ENCODE assay signal across 8 cellular contexts in genomic region chr1:147669475-147670318, GRCh38. TPM values are rescaled to one million over a fixed set of nuclear protein-coding genes. Genes with fewer than 3 reads are reported as not detected.
DNase-seq lines count a peak whose midpoint lies in the region; ATAC-seq and TF ChIP-seq lines count a peak whose summit lies in the region.

No MANE protein-coding gene starts in this region.

- intact Hi-C loops in thyroid gland (cut with DNase I): no loop called here

- peak overlapping the region; percentile 95 for H3K9ac ChIP-seq in NT2/D1 (ENCODE audit: insufficient read length, low read depth)

- TF ChIP-seq CTCF in BE2C (IDR thresholded peaks at IDR 0.05; ENCODE audit: low read depth, low read length) (no peak), fibroblast of the aortic adventitia (IDR thresholded peaks at IDR 0.05; ENCODE audit: insufficient read depth, low read length) (no peak), nephron progenitor cell (IDR thresholded peaks at IDR 0.05) (no peak), thyroid gland (IDR thresholded peaks at IDR 0.05) (peak in 1 of 6 experiments; percentile 9)

- H3K9me3 ChIP-seq in BE2C (no peaks in the 10 kb centered on the region), NT2/D1 (ENCODE audit: insufficient read depth, low read length) (no peaks in the 10 kb centered on the region), thyroid gland (no peaks in the 10 kb centered on the region)

- DNase-seq in BE2C (peak; percentile 32), NT2/D1 (ENCODE audit: low read depth, low spot score) (peak; percentile 58), fibroblast of the aortic adventitia (ENCODE audit: low read depth) (peak; percentile 14), nephron progenitor cell (peak; percentile 64), thyroid gland (peak; percentile 66 to 67)
- DNase-seq in activated T-helper 1 cell treated with anti-CD3 and anti-CD28 coated beads, Interleukin-2, amount 50 U/mL, for 16 hours (ENCODE audit: low read depth in 1 of 2, low spot score in 1 of 2): peak; percentile 5 to 15

- peaks cover 17% of the 10 kb centered on the region for H3K36me3 Mint-ChIP-seq in nephron progenitor cell (ENCODE audit: low read depth)

- WGBS in thyroid gland, 2 donors: 1 to 3% methylated on average over 12 to 41 of the region's 53 CpGs

- H3K4me3 ChIP-seq in BE2C (ENCODE audit: low read depth, low read length): peak overlapping the region; percentile 90
- peak overlapping the region; percentile 88 for H3K4me3 ChIP-seq in NT2/D1 (ENCODE audit: insufficient read length, low read depth)
- peak overlapping the region; percentile 77 for H3K4me3 ChIP-seq in fibroblast of the aortic adventitia (ENCODE audit: low read depth, low read length)
- H3K4me3 ChIP-seq in thyroid gland (replicated peaks in 1 of 3): peak overlapping the region; percentile 76 to 93 (median 88)

- peaks cover 41% of the 10 kb centered on the region for H3K4me1 Mint-ChIP-seq in nephron progenitor cell

- H3K27ac ChIP-seq in thyroid gland: peak overlapping the region; percentile 80 to 94 (median 92)

- peak overlapping the region; percentile 58 for H3K27ac Mint-ChIP-seq in nephron progenitor cell

- H3K36me3 ChIP-seq in BE2C (no peaks in the 10 kb centered on the region), NT2/D1 (ENCODE audit: insufficient read depth, insufficient read length, low read length) (no peaks in the 10 kb centered on the region), thyroid gland (no peaks in the 10 kb centered on the region)

- H3K27me3 ChIP-seq in BE2C: no peaks in the 10 kb centered on the region; the same call in 1 of the 2 replicates
- peaks cover 3% of the 10 kb centered on the region for H3K27me3 ChIP-seq in NT2/D1 (ENCODE audit: insufficient read depth, insufficient read length)
- H3K27me3 ChIP-seq in thyroid gland: no peaks in the 10 kb centered on the region

- peaks cover 5% of the 10 kb centered on the region for H3K9me3 Mint-ChIP-seq in nephron progenitor cell

- TF ChIP-seq POLR2A in thyroid gland (IDR thresholded peaks at IDR 0.05): peak in 1 of 2 donors; percentile 45

- H3K4me1 ChIP-seq in BE2C (no peaks in the 10 kb centered on the region), NT2/D1 (ENCODE audit: insufficient read depth, insufficient read length) (no peaks in the 10 kb centered on the region), thyroid gland (peaks cover 14 to 20% of the 10 kb centered on the region in 2 donors)

- peak overlapping the region; percentile 90 for H3K4me3 Mint-ChIP-seq in nephron progenitor cell

- ATAC-seq in GM18907 (IDR thresholded peaks at IDR 0.05; ENCODE audit: unreplicated experiment): peak; percentile 56
- peak; percentile 36 for ATAC-seq in HG03139 (IDR thresholded peaks at IDR 0.05; ENCODE audit: unreplicated experiment)

- peaks cover 2% of the 10 kb centered on the region for H3K27me3 Mint-ChIP-seq in nephron progenitor cell (ENCODE audit: low read depth, poor library complexity)

RNA-seq across cellular contexts. Expression of gene ACP6, which starts 0.6 kb away (rescaled TPM):
- 1.2 TPM for polyA plus RNA-seq in BE2C (2012; ENCODE audit: insufficient read depth, insufficient read length, low read depth)
- total RNA-seq in fibroblast of the aortic adventitia (ENCODE audit: low replicate concordance): 2.9 and 3.5 TPM in 2 replicates
- total RNA-seq in thyroid gland: 10 to 100 TPM; 28.9 to 36.0 (median 31.5) TPM

Comparison
In these comparisons a context has a peak if more than half of its experiments do, and no peak if none do; other contexts are left out.
1. Peak in every context shown above with its lines: DNase-seq, ATAC-seq, H3K4me3 ChIP-seq and H3K27ac ChIP-seq.
2. DNase-seq: peak in every context shown above with its lines; median percentile 66 in thyroid gland; 64 in nephron progenitor cell; 58 in NT2/D1; 32 in BE2C; 14 in fibroblast of the aortic adventitia; 10 in activated T-helper 1 cell treated with anti-CD3 and anti-CD28 coated beads, Interleukin-2, amount 50 U/mL, for 16 hours.